8 cellular contexts compared by ENCODE assay signal in the genomic region with DNA sequence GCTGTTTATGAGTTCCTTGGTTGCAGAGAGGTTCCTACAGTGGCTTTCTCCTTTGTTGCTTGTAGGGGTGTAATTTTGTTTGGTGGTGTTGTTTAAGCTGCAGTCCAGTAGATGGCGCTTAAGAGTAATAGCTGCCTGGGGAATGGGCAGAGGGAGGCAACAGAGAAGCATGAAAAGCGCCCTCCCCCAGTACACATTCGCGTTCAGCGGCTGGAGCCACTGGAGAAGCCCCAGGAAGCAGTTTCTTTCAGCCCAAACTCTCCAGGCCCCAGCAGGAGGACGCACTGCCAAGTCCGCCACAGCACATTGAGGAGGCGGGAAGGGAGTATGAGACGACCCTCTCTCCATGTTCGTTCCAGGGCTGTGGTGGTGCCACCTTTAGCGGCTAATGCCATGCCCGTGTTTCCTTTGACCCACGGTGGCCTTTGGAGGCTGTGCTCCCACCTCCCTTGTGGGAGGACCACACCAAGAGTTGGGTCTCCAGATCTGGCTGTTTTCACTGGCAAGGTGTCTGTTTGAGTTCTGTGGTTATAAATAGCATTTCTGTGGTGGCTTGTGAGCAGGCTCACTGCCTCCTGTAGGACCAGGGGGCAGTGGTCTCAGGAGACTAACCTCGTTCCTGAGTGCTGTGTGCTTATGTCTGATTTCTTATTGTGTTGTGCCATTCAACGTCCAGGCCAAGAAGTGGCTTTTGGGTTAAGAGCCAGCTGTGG.
A peak's percentile ranks its signal among the peaks of the same experiment; 100 is the strongest.
DNase-seq lines count a peak whose midpoint lies in the region; ATAC-seq and TF ChIP-seq lines count a peak whose summit lies in the region.

No MANE protein-coding gene starts in this region.

- no peaks in the 10 kb centered on the region for H3K27me3 ChIP-seq in SK-N-SH (ENCODE audit: insufficient read depth)
- H3K27me3 ChIP-seq in osteoblast (ENCODE audit: insufficient read depth, low read length) = no peaks in the 10 kb centered on the region

- H3K4me1 ChIP-seq in SK-N-SH (ENCODE audit: control insufficient read depth in 1 of 2, insufficient read depth in 2 of 2, low read depth in 1 of 2, low read length in 1 of 2) (no peaks in the 10 kb centered on the region; a peak in 2 of 4 replicates), osteoblast (ENCODE audit: insufficient read depth, low read length) (peaks cover 7% of the 10 kb centered on the region)

- H3K9me3 ChIP-seq in SK-N-SH (no peaks in the 10 kb centered on the region), osteoblast (ENCODE audit: low read depth, low read length) (no peaks in the 10 kb centered on the region)

- H3K9ac ChIP-seq in SK-N-SH = no peak overlapping the region

- no peaks in the 10 kb centered on the region for H3K36me3 ChIP-seq in SK-N-SH (replicated peaks in 1 of 2; ENCODE audit: control insufficient read depth in 1 of 2, insufficient read depth in 2 of 2, low read length in 1 of 2)
- H3K36me3 ChIP-seq in osteoblast (ENCODE audit: insufficient read depth, low read length) = no peaks in the 10 kb centered on the region

- TF ChIP-seq CTCF in SK-N-SH (IDR thresholded peaks at IDR 0.05) (peak; percentile 76), osteoblast (IDR thresholded peaks at IDR 0.05; ENCODE audit: extremely low read depth, low read depth, low read length) (peak; percentile 86)

- H4K20me1 ChIP-seq in SK-N-SH (ENCODE audit: insufficient read depth) (no peaks in the 10 kb centered on the region), osteoblast (ENCODE audit: insufficient read depth, low read length) (peaks cover 28% of the 10 kb centered on the region)

- no peak for TF ChIP-seq EP300 in SK-N-SH (IDR thresholded peaks at IDR 0.05; ENCODE audit: borderline replicate concordance in 1 of 2, low read depth in 1 of 2, low read length in 1 of 2)

- no peak overlapping the region for H3K4me3 ChIP-seq in SK-N-SH (ENCODE audit: low read depth in 2 of 2, low read length in 1 of 2)
- H3K4me3 ChIP-seq in osteoblast (ENCODE audit: insufficient read depth, low read length) = no peak overlapping the region

- POLR2A ChIA-PET in SK-N-SH (lab: Yijun Ruan, JAX) = no interaction called here

- no peaks in the 10 kb centered on the region for H3F3A ChIP-seq in SK-N-SH (replicated peaks; ENCODE audit: insufficient read depth)

- peak; percentile 70 for TF ChIP-seq RAD21 in SK-N-SH (IDR thresholded peaks at IDR 0.05; ENCODE audit: low read length)

- CTCF ChIA-PET in SK-N-SH (lab: Yijun Ruan, JAX) = interaction anchor here (0.7 to 1.2 kb wide), 3 partner anchors 9 to 162 kb away, joined by 3 to 4 read pairs (median 3); no protein-coding TSS in a partner anchor

- ATAC-seq in HG02938 (IDR thresholded peaks at IDR 0.05; ENCODE audit: unreplicated experiment) = peak; percentile 26
- no peak for ATAC-seq in GM21576 (IDR thresholded peaks at IDR 0.05; ENCODE audit: unreplicated experiment)

- H3K79me2 ChIP-seq in SK-N-SH (ENCODE audit: insufficient read depth) (peaks cover 9% of the 10 kb centered on the region; the same call in 1 of the 2 replicates), osteoblast (ENCODE audit: insufficient read depth, low read length) (peaks cover 33% of the 10 kb centered on the region)

- no peaks in the 10 kb centered on the region for H3K9me2 ChIP-seq in SK-N-SH

- H2AFZ ChIP-seq in SK-N-SH (ENCODE audit: low read depth) = no peak overlapping the region
- no peak overlapping the region for H2AFZ ChIP-seq in osteoblast (ENCODE audit: low read length)

- WGBS in SK-N-SH (ENCODE audit: low lambda C conversion rate) = 68% methylated on average over 12 of the region's 15 CpGs

- H3K4me2 ChIP-seq in SK-N-SH (no peak overlapping the region), osteoblast (ENCODE audit: insufficient read depth, low read length) (peak overlapping the region; percentile 28)

- H3K27ac ChIP-seq in SK-N-SH (ENCODE audit: low read depth in 2 of 2, low read length in 1 of 2) (no peak overlapping the region), osteoblast (ENCODE audit: low read depth, low read length) (no peak overlapping the region)

- DNase-seq in NCI-H345 (lab: John Stamatoyannopoulos, UW) (peak; percentile 4), NCI-H345 treated with DMSO at 0.1 percent for 48 hours (lab: John Stamatoyannopoulos, UW; ENCODE audit: unreplicated experiment) (no peak), SK-N-SH (peak; percentile 55), fibroblast of gingiva (ENCODE audit: low read depth) (peak; percentile 30), osteoblast (ENCODE audit: insufficient read length, low spot score, missing footprints) (peak; percentile 81)
- no peak for DNase-seq in activated CD4-positive, CD25-positive, alpha-beta regulatory T cell treated with anti-CD3 and anti-CD28 coated beads, Interleukin-2, amount 50 U/mL, for 72 hours

TF ChIP-seq in SK-N-SH, 30 proteins besides CTCF, POLR2A, EP300 and RAD21:
- TF ChIP-seq TCF12 (IDR thresholded peaks at IDR 0.05) (no peak), YY1 (IDR thresholded peaks at IDR 0.05; ENCODE audit: low read depth) (no peak), SMC3 (IDR thresholded peaks at IDR 0.05; ENCODE audit: low read depth, low read length) (peak; percentile 51)

Comparison
In these comparisons a context has a peak if more than half of its experiments do, and no peak if none do; other contexts are left out.
1. DNase-seq: peak in NCI-H345 (single experiment), SK-N-SH (single experiment), fibroblast of gingiva (single experiment) and osteoblast (single experiment); none in NCI-H345 treated with DMSO at 0.1 percent for 48 hours (single experiment) and activated CD4-positive, CD25-positive, alpha-beta regulatory T cell treated with anti-CD3 and anti-CD28 coated beads, Interleukin-2, amount 50 U/mL, for 72 hours (single experiment).